In genomic region chr2:102080451-102081054, GRCh38 we compare ENCODE assay signal across 1 cellular context.
A peak's percentile ranks its signal among the peaks of the same experiment; 100 is the strongest.
TF ChIP-seq lines count a peak whose summit lies in the region.

No MANE protein-coding gene starts in this region.

TF ChIP-seq in K562, 482 proteins besides CTCF, POLR2A, EP300 and RAD21 (continued from another document and continues in another):
- TF ChIP-seq ZNF324 (CRISPR knock-in tag; IDR thresholded peaks at IDR 0.05): no peak
- TF ChIP-seq TCFL5 (CRISPR knock-in tag; conservative IDR thresholded peaks at IDR 0.05): no peak
- TF ChIP-seq ZNF431 (CRISPR knock-in tag; IDR thresholded peaks at IDR 0.05): no peak
- TF ChIP-seq HMG20B (CRISPR knock-in tag; IDR thresholded peaks at IDR 0.05): no peak
- no peak for TF ChIP-seq ZBTB26 (CRISPR knock-in tag; IDR thresholded peaks at IDR 0.05)
- no peak for TF ChIP-seq SRSF9 (IDR thresholded peaks at IDR 0.05; ENCODE audit: borderline replicate concordance, low read depth, low read length)
- 0 out of 2 replicates have a peak, but pooled peaks have one; percentile 15 for TF ChIP-seq ATF3 (IDR thresholded peaks at IDR 0.05)
- no peak for TF ChIP-seq ATF3 (CRISPR knock-in tag; conservative IDR thresholded peaks at IDR 0.05)
- no peak for TF ChIP-seq HIVEP1 (CRISPR knock-in tag; IDR thresholded peaks at IDR 0.05)
- no peak for TF ChIP-seq ZNF444 (CRISPR knock-in tag; IDR thresholded peaks at IDR 0.05)
- TF ChIP-seq ETV5 (CRISPR knock-in tag; IDR thresholded peaks at IDR 0.05; ENCODE audit: low read depth): no peak
- no peak for TF ChIP-seq TBP (optimal IDR thresholded peaks at IDR 0.05; ENCODE audit: low read depth, low read length)
- TF ChIP-seq ZNF699 (CRISPR knock-in tag; IDR thresholded peaks at IDR 0.05; ENCODE audit: insufficient replicate concordance): no peak
- no peak for TF ChIP-seq ZFP30 (CRISPR knock-in tag; IDR thresholded peaks at IDR 0.05; ENCODE audit: borderline replicate concordance)
- no peak for TF ChIP-seq BDP1 (IDR thresholded peaks at IDR 0.05; ENCODE audit: insufficient read depth, insufficient read length)
- TF ChIP-seq NFE2 (IDR thresholded peaks at IDR 0.05; ENCODE audit: low read depth): peak; percentile 87
- no peak for TF ChIP-seq CREB1 (IDR thresholded peaks at IDR 0.05)
- no peak for TF ChIP-seq CREB1 (CRISPR knock-in tag; IDR thresholded peaks at IDR 0.05)
- TF ChIP-seq NR0B1 (IDR thresholded peaks at IDR 0.05; ENCODE audit: partially characterized antibody): no peak
- TF ChIP-seq MAFK (IDR thresholded peaks at IDR 0.05; ENCODE audit: low read length): peak; percentile 72
- no peak for TF ChIP-seq XRCC3 (IDR thresholded peaks at IDR 0.05)
- TF ChIP-seq CC2D1A (IDR thresholded peaks at IDR 0.05): no peak
- no peak for TF ChIP-seq FOS (IDR thresholded peaks at IDR 0.05; ENCODE audit: extremely low read depth, insufficient read length)
- TF ChIP-seq PCBP1 (IDR thresholded peaks at IDR 0.05; ENCODE audit: low read depth, low read length, poor library complexity, severe bottlenecking): no peak
- TF ChIP-seq MTF1 (CRISPR knock-in tag; IDR thresholded peaks at IDR 0.05; ENCODE audit: borderline replicate concordance): no peak
- no peak for TF ChIP-seq GMEB1 (CRISPR knock-in tag; IDR thresholded peaks at IDR 0.05)
- TF ChIP-seq ZNF764 (CRISPR knock-in tag; IDR thresholded peaks at IDR 0.05; ENCODE audit: low read depth): no peak
- no peak for TF ChIP-seq MTA2 (IDR thresholded peaks at IDR 0.05; ENCODE audit: low read depth)
- TF ChIP-seq NFXL1 (CRISPR knock-in tag; IDR thresholded peaks at IDR 0.05): no peak
- TF ChIP-seq KAT7 (CRISPR knock-in tag; IDR thresholded peaks at IDR 0.05; ENCODE audit: borderline replicate concordance): no peak
- TF ChIP-seq BACH1 (tag; IDR thresholded peaks at IDR 0.05): peak; percentile 35; the same call in 1 of the 2 replicates
- no peak for TF ChIP-seq CUX1 (CRISPR knock-in tag; IDR thresholded peaks at IDR 0.05)
- no peak for TF ChIP-seq ZNF224 (CRISPR knock-in tag; IDR thresholded peaks at IDR 0.05)
- no peak for TF ChIP-seq ZNF124 (CRISPR knock-in tag; IDR thresholded peaks at IDR 0.05)
- peak; percentile 79 for TF ChIP-seq NFE2L1 (tag; IDR thresholded peaks at IDR 0.05; ENCODE audit: borderline replicate concordance, low read depth)
- no peak for TF ChIP-seq FOXK2 (conservative IDR thresholded peaks at IDR 0.05 in 1 of 2, IDR thresholded peaks at IDR 0.05 in 1 of 2; ENCODE audit: low read depth in 2 of 2)
- TF ChIP-seq FIP1L1 (IDR thresholded peaks at IDR 0.05; ENCODE audit: low read depth, low read length, poor library complexity, severe bottlenecking): no peak
- no peak for TF ChIP-seq EWSR1 (IDR thresholded peaks at IDR 0.05; ENCODE audit: borderline replicate concordance, low read depth, partially characterized antibody)
- no peak for TF ChIP-seq PRDM10 (IDR thresholded peaks at IDR 0.05; ENCODE audit: partially characterized antibody)
- TF ChIP-seq NFYB (IDR thresholded peaks at IDR 0.05; ENCODE audit: extremely low read depth, insufficient read length): no peak
- TF ChIP-seq RAD51 (IDR thresholded peaks at IDR 0.05; ENCODE audit: borderline replicate concordance, low read depth): no peak
- peak; percentile 93 for TF ChIP-seq MAFG (tag; conservative IDR thresholded peaks at IDR 0.05)
- TF ChIP-seq ZNF395 (CRISPR knock-in tag; IDR thresholded peaks at IDR 0.05): no peak
- TF ChIP-seq ZNF77 (CRISPR knock-in tag; IDR thresholded peaks at IDR 0.05): no peak
- no peak for TF ChIP-seq FOXO4 (CRISPR knock-in tag; IDR thresholded peaks at IDR 0.05)
- no peak for TF ChIP-seq ESRRB (CRISPR knock-in tag; IDR thresholded peaks at IDR 0.05; ENCODE audit: borderline replicate concordance)
- no peak for TF ChIP-seq HMBOX1 (IDR thresholded peaks at IDR 0.05)
- TF ChIP-seq PTTG1 (tag; IDR thresholded peaks at IDR 0.05; ENCODE audit: low read depth): no peak
- TF ChIP-seq ZNF785 (CRISPR knock-in tag; IDR thresholded peaks at IDR 0.05): no peak
